11 cellular contexts compared by ENCODE assay signal in the genomic region with DNA sequence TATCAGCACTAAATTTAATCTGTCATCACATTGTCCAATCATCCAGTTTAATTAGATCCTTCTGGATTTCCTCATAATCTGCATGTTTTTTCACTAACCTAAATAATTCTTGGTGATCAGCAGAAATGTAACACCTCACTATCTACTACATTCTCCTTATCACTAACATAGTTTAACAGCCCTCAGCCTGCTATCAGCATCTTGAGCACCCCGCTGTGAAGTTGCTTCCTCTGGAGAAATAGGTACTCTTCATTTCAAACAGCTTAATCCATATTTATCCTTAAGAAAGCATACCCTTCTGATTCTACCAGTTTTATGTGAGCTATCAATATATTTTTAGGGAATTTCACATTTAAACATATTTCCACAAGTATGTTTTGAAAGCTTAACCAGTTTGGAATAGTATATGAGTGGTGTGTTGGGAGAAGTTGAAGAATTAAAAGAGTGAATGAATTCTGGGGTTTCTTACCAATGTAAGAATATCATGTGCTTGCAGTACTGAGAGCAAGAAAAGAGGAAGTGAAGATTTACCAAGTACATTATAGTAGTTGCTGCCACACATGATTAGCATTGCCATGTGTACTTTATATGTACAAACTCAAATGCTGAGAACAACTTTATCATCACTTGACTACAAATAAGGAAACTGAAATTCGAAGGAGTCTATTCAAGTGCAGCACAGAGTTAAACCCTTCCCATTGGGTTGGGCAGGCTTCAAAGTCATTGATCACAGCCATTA.
A peak's percentile ranks its signal among the peaks of the same experiment; 100 is the strongest.
DNase-seq lines count a peak whose midpoint lies in the region; ATAC-seq, FAIRE-seq and TF ChIP-seq lines count a peak whose summit lies in the region.
"Had no signal": no experiment of that assay in that cellular context is flagged by ENCODE, and none has a peak within 500 bp of the region (broad histone marks: within the 10 kb centered on the region; RNA-seq: fewer than 3 reads in every experiment).

No MANE protein-coding gene starts in this region.

- H2BK15ac ChIP-seq in H1 (ENCODE audit: low read length) = no peak overlapping the region

- no peak overlapping the region for H4K8ac ChIP-seq in H1 (ENCODE audit: extremely low read depth, insufficient read depth, low read length)

- TF ChIP-seq CTCF in H1 (IDR thresholded peaks at IDR 0.05; ENCODE audit: control extremely low read depth in 1 of 3, insufficient read depth in 1 of 3, low read depth in 1 of 3, low read length in 3 of 3) = no peak
- no peak for TF ChIP-seq CTCF in Peyer's patch (IDR thresholded peaks at IDR 0.05)

- H3K14ac ChIP-seq in H1 (ENCODE audit: insufficient read length) = no peak overlapping the region

- H3K4ac ChIP-seq in H1 (replicated peaks; ENCODE audit: insufficient read length, low read depth, low read length) = no peak overlapping the region

- WGBS in H1 (ENCODE audit: extremely low coverage in 1 of 2, insufficient coverage in 1 of 2, insufficient read length in 1 of 2, insufficient replicate concordance in 2 of 2, low coverage in 1 of 2, low lambda C conversion rate in 2 of 2, missing lambda C conversion rate in 1 of 2), 2 experiments = 84% methylated on average over 2 of the region's 2 CpGs; no CpG with 5 or more reads in 1 of the 2 experiments

- no peaks in the 10 kb centered on the region for H3K9me3 ChIP-seq in H1 (ENCODE audit: insufficient read depth in 2 of 2, low read depth in 1 of 2, low read length in 1 of 2)
- H3K9me3 ChIP-seq in Peyer's patch = no peaks in the 10 kb centered on the region
- H3K9me3 ChIP-seq: body of pancreas had no signal

- H4K91ac ChIP-seq in H1 (replicated peaks; ENCODE audit: insufficient read length, low read length) = no peak overlapping the region

- no peaks in the 10 kb centered on the region for H3K79me1 ChIP-seq in H1 (ENCODE audit: low read depth, low read length)

- H3K56ac ChIP-seq in H1 (replicated peaks; ENCODE audit: insufficient read length, low read depth, low read length) = no peak overlapping the region

- H3K36me3 ChIP-seq in H1 (ENCODE audit: control insufficient read depth in 2 of 4, insufficient read depth in 4 of 4, low read length in 3 of 4) (no peaks in the 10 kb centered on the region), Peyer's patch (no peaks in the 10 kb centered on the region)

- ATAC-seq in GM18907 (IDR thresholded peaks at IDR 0.05; ENCODE audit: unreplicated experiment) (peak; percentile 100), HG02571 (IDR thresholded peaks at IDR 0.05; ENCODE audit: unreplicated experiment) (peak; percentile 99), HG03460 (IDR thresholded peaks at IDR 0.05; ENCODE audit: unreplicated experiment) (peak; percentile 100)
- ATAC-seq: activated CD4-positive, alpha-beta T cell treated with anti-CD3 and anti-CD28 coated beads for 36 hours; body of pancreas had no signal

- no peak overlapping the region for H3K18ac ChIP-seq in H1 (ENCODE audit: extremely low read depth, low read length)

- POLR2A ChIA-PET in H1 (lab: Charles Lee; ENCODE audit: partially characterized antibody) = no interaction called here

- no peak overlapping the region for H2AK5ac ChIP-seq in H1 (ENCODE audit: low read depth, low read length)

- H2BK20ac ChIP-seq in H1 (ENCODE audit: low read length) = no peak overlapping the region

- no peak overlapping the region for H2AFZ ChIP-seq in H1 (ENCODE audit: low read length)

- no peak overlapping the region for H3K4me2 ChIP-seq in H1 (ENCODE audit: insufficient read depth in 1 of 2, low read depth in 2 of 2, low read length in 2 of 2)

- CTCF ChIA-PET in H1 (lab: Charles Lee; ENCODE audit: partially characterized antibody) = interaction anchor here (0.8 kb wide), 1 partner anchor 242 kb away, joined by 3 read pairs; no protein-coding TSS in a partner anchor

- TF ChIP-seq POLR2A in H1 (IDR thresholded peaks at IDR 0.05; ENCODE audit: control extremely low read depth in 1 of 2, low read depth in 2 of 2, low read length in 2 of 2) (no peak), Peyer's patch (IDR thresholded peaks at IDR 0.05) (no peak)

- no peak for TF ChIP-seq EP300 in H1 (IDR thresholded peaks at IDR 0.05; ENCODE audit: borderline replicate concordance in 1 of 2, low read depth in 2 of 2, low read length in 2 of 2)

- H3K27me3 ChIP-seq in H1 (replicated peaks in 1 of 4; ENCODE audit: control insufficient read depth in 3 of 4, extremely low read depth in 1 of 4, insufficient read depth in 3 of 4, low read length in 3 of 4) (no peaks in the 10 kb centered on the region; a peak in 1 of 7 replicates), Peyer's patch (no peaks in the 10 kb centered on the region)
- H3K27me3 ChIP-seq: body of pancreas had no signal

- no peaks in the 10 kb centered on the region for H3K79me2 ChIP-seq in H1 (ENCODE audit: control insufficient read depth in 1 of 2, insufficient read depth in 2 of 2, low read length in 2 of 2)

- H3K23me2 ChIP-seq in H1 (ENCODE audit: low read depth, low read length) = no peaks in the 10 kb centered on the region

- H3K4me3 ChIP-seq in H1 (ENCODE audit: extremely low read depth in 1 of 4, insufficient read depth in 2 of 4, low read depth in 3 of 4, low read length in 4 of 4) = no peak overlapping the region
- no peak overlapping the region for H3K4me3 ChIP-seq in Peyer's patch
- H3K4me3 ChIP-seq: body of pancreas had no signal

- no peak overlapping the region for H4K5ac ChIP-seq in H1 (ENCODE audit: insufficient read length, low read depth, low read length)

- H2BK12ac ChIP-seq in H1 (ENCODE audit: low read depth, low read length) = no peak overlapping the region

- no peaks in the 10 kb centered on the region for H3K4me1 ChIP-seq in H1 (replicated peaks in 1 of 4; ENCODE audit: control insufficient read depth in 3 of 4, insufficient read depth in 4 of 4, low read length in 3 of 4)
- no peaks in the 10 kb centered on the region for H3K4me1 ChIP-seq in Peyer's patch
- H3K4me1 ChIP-seq: body of pancreas had no signal

- no peak for TF ChIP-seq RAD21 in H1 (IDR thresholded peaks at IDR 0.05 in 1 of 2, conservative IDR thresholded peaks at IDR 0.05 in 1 of 2; ENCODE audit: low read depth in 2 of 2, low read length in 2 of 2)

- no peak overlapping the region for H3K27ac ChIP-seq in H1 (ENCODE audit: low read depth, low read length)
- no peak overlapping the region for H3K27ac ChIP-seq in Peyer's patch
- H3K27ac ChIP-seq: body of pancreas had no signal

- H4K20me1 ChIP-seq in H1 (replicated peaks in 1 of 2; ENCODE audit: control insufficient read depth in 1 of 2, insufficient read depth in 2 of 2, low read length in 2 of 2) = no peaks in the 10 kb centered on the region

- FAIRE-seq in H1 (lab: Jason Lieb, UNC) = peak; percentile 7

- H3K23ac ChIP-seq in H1 (ENCODE audit: insufficient read length) = no peak overlapping the region

- H2BK5ac ChIP-seq in H1 (ENCODE audit: low read depth, low read length) = no peak overlapping the region

- H2BK120ac ChIP-seq in H1 (replicated peaks; ENCODE audit: low read depth, low read length) = no peak overlapping the region

- no peak overlapping the region for H3K9ac ChIP-seq in H1 (replicated peaks in 1 of 4; ENCODE audit: extremely low read depth in 1 of 4, low read depth in 3 of 4, low read length in 3 of 4)

- no peak for DNase-seq in H1 (ENCODE audit: low read depth in 1 of 2, low spot score in 2 of 2)
- DNase-seq in stimulated activated CD4-positive, alpha-beta T cell treated with anti-CD3 and anti-CD28 coated beads, Interleukin-4, amount 100 ng/mL, for 4 hours = no peak
- DNase-seq in SK-N-DZ (ENCODE audit: low spot score) = no peak
- DNase-seq in Peyer's patch = no peak
- no peak for DNase-seq in AG08396 (ENCODE audit: low spot score)
- DNase-seq: activated CD4-positive, alpha-beta T cell treated with anti-CD3 and anti-CD28 coated beads for 36 hours; body of pancreas; NCI-H446 had no signal

TF ChIP-seq in H1, 55 proteins besides CTCF, POLR2A, EP300 and RAD21 (continues in another document):
- no peak for TF ChIP-seq TAF7 (optimal IDR thresholded peaks at IDR 0.05; ENCODE audit: borderline replicate concordance, low read depth, low read length)
- no peak for TF ChIP-seq POU5F1 (IDR thresholded peaks at IDR 0.05; ENCODE audit: low read depth, low read length)
- no peak for TF ChIP-seq BCL11A (IDR thresholded peaks at IDR 0.05; ENCODE audit: low read depth in 2 of 2, low read length in 2 of 2)
- TF ChIP-seq SP2 (IDR thresholded peaks at IDR 0.05; ENCODE audit: low read length) = no peak
- no peak for TF ChIP-seq EGR1 (IDR thresholded peaks at IDR 0.05; ENCODE audit: borderline replicate concordance, low read depth, low read length)
